Comparison of ENCODE assay signal across 1 cellular context in the genomic region with DNA sequence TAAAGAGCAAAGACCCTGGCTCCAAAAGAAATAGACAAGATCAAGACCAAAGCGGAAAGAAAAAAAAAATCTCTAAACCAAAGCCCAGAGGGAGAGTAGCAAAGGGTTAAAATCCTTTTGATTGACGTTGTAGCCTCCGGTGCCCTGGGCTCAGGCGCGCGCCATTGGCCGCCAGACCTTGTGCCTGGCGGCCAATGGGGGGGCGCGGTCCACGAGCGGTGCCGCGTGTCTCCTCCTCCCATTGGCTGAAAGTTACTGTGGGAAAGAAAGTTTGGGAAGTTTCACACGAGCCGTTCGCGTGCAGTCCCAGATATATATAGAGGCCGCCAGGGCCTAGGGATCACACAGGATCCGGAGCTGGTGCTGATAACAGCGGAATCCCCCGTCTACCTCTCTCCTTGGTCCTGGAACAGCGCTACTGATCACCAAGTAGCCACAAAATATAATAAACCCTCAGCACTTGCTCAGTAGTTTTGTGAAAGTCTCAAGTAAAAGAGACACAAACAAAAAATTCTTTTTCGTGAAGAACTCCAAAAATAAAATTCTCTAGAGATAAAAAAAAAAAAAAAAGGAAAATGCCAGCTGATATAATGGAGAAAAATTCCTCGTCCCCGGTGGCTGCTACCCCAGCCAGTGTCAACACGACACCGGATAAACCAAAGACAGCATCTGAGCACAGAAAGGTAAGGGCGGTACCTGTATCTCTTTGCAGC.
TF ChIP-seq lines count a peak whose summit lies in the region.

A gene with protein sequence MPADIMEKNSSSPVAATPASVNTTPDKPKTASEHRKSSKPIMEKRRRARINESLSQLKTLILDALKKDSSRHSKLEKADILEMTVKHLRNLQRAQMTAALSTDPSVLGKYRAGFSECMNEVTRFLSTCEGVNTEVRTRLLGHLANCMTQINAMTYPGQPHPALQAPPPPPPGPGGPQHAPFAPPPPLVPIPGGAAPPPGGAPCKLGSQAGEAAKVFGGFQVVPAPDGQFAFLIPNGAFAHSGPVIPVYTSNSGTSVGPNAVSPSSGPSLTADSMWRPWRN (plus strand): TSS at position 343 of the 713 bp plus-strand sequence. CDS start 233 bp downstream, at position 576.

TF ChIP-seq in HepG2, 621 proteins besides CTCF, POLR2A, EP300 and RAD21 (continued from another document and continues in another):
- TF ChIP-seq, protein P1, sequence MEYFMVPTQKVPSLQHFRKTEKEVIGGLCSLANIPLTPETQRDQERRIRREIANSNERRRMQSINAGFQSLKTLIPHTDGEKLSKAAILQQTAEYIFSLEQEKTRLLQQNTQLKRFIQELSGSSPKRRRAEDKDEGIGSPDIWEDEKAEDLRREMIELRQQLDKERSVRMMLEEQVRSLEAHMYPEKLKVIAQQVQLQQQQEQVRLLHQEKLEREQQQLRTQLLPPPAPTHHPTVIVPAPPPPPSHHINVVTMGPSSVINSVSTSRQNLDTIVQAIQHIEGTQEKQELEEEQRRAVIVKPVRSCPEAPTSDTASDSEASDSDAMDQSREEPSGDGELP (IDR thresholded peaks at IDR 0.05; ENCODE audit: borderline replicate concordance, low read depth): 0 out of 2 replicates have a peak, but pooled peaks have one; percentile 35
- TF ChIP-seq BRCA1 (CRISPR knock-in tag; IDR thresholded peaks at IDR 0.05) (peak; percentile 79; the same call in 1 of the 2 replicates), ZNF430 (CRISPR knock-in tag; IDR thresholded peaks at IDR 0.05) (no peak), NFYB (CRISPR knock-in tag; IDR thresholded peaks at IDR 0.05) (peak; percentile 90), MXI1 (IDR thresholded peaks at IDR 0.05; ENCODE audit: borderline replicate concordance, low read depth, low read length) (peak; percentile 16; the same call in 1 of the 3 replicates), ARNTL (CRISPR knock-in tag; IDR thresholded peaks at IDR 0.05) (peak; percentile 88), ZNF878 (CRISPR knock-in tag; IDR thresholded peaks at IDR 0.05) (peak; percentile 94), ZNF615 (CRISPR knock-in tag; IDR thresholded peaks at IDR 0.05; ENCODE audit: borderline replicate concordance) (no peak), SMAD3 (CRISPR knock-in tag; IDR thresholded peaks at IDR 0.05) (peak; percentile 67; the same call in 1 of the 2 replicates), ZNF792 (CRISPR knock-in tag; IDR thresholded peaks at IDR 0.05) (peak; percentile 90), KMT2A (CRISPR knock-in tag; IDR thresholded peaks at IDR 0.05) (peak; percentile 59; the same call in 1 of the 2 replicates), CENPX (CRISPR knock-in tag; IDR thresholded peaks at IDR 0.05) (no peak), DMAP1 (CRISPR knock-in tag; IDR thresholded peaks at IDR 0.05) (0 out of 2 replicates have a peak, but pooled peaks have one; percentile 20), KLF9 (CRISPR knock-in tag; IDR thresholded peaks at IDR 0.05; ENCODE audit: low read depth) (0 out of 2 replicates have a peak, but pooled peaks have one; percentile 38), MED13 (CRISPR knock-in tag; IDR thresholded peaks at IDR 0.05) (peak; percentile 82; the same call in 1 of the 2 replicates), NKX3-1 (CRISPR knock-in tag; IDR thresholded peaks at IDR 0.05) (peak; percentile 88; the same call in 1 of the 2 replicates), ZKSCAN1 (IDR thresholded peaks at IDR 0.05; ENCODE audit: low read length) (0 out of 2 replicates have a peak, but pooled peaks have one; percentile 11), ETV5 (CRISPR knock-in tag; IDR thresholded peaks at IDR 0.05; ENCODE audit: borderline replicate concordance) (peak; percentile 82), POLR2G (IDR thresholded peaks at IDR 0.05; ENCODE audit: low read depth, low read length) (peak; percentile 99), SRY (CRISPR knock-in tag; IDR thresholded peaks at IDR 0.05) (peak; percentile 74; the same call in 1 of the 2 replicates), MIER3 (CRISPR knock-in tag; IDR thresholded peaks at IDR 0.05; ENCODE audit: borderline replicate concordance) (peak; percentile 75; the same call in 1 of the 2 replicates)
- TF ChIP-seq, protein P2, sequence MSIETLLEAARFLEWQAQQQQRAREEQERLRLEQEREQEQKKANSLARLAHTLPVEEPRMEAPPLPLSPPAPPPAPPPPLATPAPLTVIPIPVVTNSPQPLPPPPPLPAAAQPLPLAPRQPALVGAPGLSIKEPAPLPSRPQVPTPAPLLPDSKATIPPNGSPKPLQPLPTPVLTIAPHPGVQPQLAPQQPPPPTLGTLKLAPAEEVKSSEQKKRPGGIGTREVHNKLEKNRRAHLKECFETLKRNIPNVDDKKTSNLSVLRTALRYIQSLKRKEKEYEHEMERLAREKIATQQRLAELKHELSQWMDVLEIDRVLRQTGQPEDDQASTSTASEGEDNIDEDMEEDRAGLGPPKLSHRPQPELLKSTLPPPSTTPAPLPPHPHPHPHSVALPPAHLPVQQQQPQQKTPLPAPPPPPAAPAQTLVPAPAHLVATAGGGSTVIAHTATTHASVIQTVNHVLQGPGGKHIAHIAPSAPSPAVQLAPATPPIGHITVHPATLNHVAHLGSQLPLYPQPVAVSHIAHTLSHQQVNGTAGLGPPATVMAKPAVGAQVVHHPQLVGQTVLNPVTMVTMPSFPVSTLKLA (IDR thresholded peaks at IDR 0.05): peak; percentile 61; the same call in 1 of the 2 replicates
- TF ChIP-seq, protein P3, sequence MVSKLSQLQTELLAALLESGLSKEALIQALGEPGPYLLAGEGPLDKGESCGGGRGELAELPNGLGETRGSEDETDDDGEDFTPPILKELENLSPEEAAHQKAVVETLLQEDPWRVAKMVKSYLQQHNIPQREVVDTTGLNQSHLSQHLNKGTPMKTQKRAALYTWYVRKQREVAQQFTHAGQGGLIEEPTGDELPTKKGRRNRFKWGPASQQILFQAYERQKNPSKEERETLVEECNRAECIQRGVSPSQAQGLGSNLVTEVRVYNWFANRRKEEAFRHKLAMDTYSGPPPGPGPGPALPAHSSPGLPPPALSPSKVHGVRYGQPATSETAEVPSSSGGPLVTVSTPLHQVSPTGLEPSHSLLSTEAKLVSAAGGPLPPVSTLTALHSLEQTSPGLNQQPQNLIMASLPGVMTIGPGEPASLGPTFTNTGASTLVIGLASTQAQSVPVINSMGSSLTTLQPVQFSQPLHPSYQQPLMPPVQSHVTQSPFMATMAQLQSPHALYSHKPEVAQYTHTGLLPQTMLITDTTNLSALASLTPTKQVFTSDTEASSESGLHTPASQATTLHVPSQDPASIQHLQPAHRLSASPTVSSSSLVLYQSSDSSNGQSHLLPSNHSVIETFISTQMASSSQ (IDR thresholded peaks at IDR 0.05; ENCODE audit: low read depth): peak; percentile 42; the same call in 1 of the 2 replicates
- TF ChIP-seq, protein P3 (CRISPR knock-in tag; IDR thresholded peaks at IDR 0.05; ENCODE audit: borderline replicate concordance): peak; percentile 66; the same call in 1 of the 2 replicates
- TF ChIP-seq, protein P4, sequence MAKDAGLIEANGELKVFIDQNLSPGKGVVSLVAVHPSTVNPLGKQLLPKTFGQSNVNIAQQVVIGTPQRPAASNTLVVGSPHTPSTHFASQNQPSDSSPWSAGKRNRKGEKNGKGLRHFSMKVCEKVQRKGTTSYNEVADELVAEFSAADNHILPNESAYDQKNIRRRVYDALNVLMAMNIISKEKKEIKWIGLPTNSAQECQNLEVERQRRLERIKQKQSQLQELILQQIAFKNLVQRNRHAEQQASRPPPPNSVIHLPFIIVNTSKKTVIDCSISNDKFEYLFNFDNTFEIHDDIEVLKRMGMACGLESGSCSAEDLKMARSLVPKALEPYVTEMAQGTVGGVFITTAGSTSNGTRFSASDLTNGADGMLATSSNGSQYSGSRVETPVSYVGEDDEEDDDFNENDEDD (CRISPR knock-in tag; IDR thresholded peaks at IDR 0.05; ENCODE audit: borderline replicate concordance): peak; percentile 64; the same call in 1 of the 2 replicates
- TF ChIP-seq, protein P5, sequence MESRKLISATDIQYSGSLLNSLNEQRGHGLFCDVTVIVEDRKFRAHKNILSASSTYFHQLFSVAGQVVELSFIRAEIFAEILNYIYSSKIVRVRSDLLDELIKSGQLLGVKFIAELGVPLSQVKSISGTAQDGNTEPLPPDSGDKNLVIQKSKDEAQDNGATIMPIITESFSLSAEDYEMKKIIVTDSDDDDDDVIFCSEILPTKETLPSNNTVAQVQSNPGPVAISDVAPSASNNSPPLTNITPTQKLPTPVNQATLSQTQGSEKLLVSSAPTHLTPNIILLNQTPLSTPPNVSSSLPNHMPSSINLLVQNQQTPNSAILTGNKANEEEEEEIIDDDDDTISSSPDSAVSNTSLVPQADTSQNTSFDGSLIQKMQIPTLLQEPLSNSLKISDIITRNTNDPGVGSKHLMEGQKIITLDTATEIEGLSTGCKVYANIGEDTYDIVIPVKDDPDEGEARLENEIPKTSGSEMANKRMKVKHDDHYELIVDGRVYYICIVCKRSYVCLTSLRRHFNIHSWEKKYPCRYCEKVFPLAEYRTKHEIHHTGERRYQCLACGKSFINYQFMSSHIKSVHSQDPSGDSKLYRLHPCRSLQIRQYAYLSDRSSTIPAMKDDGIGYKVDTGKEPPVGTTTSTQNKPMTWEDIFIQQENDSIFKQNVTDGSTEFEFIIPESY (CRISPR knock-in tag; IDR thresholded peaks at IDR 0.05): 0 out of 2 replicates have a peak, but pooled peaks have one; percentile 27
- TF ChIP-seq, protein P6, sequence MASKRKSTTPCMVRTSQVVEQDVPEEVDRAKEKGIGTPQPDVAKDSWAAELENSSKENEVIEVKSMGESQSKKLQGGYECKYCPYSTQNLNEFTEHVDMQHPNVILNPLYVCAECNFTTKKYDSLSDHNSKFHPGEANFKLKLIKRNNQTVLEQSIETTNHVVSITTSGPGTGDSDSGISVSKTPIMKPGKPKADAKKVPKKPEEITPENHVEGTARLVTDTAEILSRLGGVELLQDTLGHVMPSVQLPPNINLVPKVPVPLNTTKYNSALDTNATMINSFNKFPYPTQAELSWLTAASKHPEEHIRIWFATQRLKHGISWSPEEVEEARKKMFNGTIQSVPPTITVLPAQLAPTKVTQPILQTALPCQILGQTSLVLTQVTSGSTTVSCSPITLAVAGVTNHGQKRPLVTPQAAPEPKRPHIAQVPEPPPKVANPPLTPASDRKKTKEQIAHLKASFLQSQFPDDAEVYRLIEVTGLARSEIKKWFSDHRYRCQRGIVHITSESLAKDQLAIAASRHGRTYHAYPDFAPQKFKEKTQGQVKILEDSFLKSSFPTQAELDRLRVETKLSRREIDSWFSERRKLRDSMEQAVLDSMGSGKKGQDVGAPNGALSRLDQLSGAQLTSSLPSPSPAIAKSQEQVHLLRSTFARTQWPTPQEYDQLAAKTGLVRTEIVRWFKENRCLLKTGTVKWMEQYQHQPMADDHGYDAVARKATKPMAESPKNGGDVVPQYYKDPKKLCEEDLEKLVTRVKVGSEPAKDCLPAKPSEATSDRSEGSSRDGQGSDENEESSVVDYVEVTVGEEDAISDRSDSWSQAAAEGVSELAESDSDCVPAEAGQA (IDR thresholded peaks at IDR 0.05; ENCODE audit: low read depth): no peak
- TF ChIP-seq, protein P6 (CRISPR knock-in tag; IDR thresholded peaks at IDR 0.05; ENCODE audit: borderline replicate concordance): peak; percentile 86; the same call in 1 of the 2 replicates
- TF ChIP-seq, protein P7, sequence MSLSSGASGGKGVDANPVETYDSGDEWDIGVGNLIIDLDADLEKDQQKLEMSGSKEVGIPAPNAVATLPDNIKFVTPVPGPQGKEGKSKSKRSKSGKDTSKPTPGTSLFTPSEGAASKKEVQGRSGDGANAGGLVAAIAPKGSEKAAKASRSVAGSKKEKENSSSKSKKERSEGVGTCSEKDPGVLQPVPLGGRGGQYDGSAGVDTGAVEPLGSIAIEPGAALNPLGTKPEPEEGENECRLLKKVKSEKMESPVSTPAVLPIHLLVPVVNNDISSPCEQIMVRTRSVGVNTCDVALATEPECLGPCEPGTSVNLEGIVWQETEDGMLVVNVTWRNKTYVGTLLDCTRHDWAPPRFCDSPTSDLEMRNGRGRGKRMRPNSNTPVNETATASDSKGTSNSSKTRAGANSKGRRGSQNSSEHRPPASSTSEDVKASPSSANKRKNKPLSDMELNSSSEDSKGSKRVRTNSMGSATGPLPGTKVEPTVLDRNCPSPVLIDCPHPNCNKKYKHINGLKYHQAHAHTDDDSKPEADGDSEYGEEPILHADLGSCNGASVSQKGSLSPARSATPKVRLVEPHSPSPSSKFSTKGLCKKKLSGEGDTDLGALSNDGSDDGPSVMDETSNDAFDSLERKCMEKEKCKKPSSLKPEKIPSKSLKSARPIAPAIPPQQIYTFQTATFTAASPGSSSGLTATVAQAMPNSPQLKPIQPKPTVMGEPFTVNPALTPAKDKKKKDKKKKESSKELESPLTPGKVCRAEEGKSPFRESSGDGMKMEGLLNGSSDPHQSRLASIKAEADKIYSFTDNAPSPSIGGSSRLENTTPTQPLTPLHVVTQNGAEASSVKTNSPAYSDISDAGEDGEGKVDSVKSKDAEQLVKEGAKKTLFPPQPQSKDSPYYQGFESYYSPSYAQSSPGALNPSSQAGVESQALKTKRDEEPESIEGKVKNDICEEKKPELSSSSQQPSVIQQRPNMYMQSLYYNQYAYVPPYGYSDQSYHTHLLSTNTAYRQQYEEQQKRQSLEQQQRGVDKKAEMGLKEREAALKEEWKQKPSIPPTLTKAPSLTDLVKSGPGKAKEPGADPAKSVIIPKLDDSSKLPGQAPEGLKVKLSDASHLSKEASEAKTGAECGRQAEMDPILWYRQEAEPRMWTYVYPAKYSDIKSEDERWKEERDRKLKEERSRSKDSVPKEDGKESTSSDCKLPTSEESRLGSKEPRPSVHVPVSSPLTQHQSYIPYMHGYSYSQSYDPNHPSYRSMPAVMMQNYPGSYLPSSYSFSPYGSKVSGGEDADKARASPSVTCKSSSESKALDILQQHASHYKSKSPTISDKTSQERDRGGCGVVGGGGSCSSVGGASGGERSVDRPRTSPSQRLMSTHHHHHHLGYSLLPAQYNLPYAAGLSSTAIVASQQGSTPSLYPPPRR (CRISPR knock-in tag; IDR thresholded peaks at IDR 0.05; ENCODE audit: borderline replicate concordance): peak; percentile 81
